Comparison of ENCODE assay signal across 12 cellular contexts in genomic region chr2:53896864-53897263, GRCh38. TPM values are rescaled to one million over a fixed set of nuclear protein-coding genes. Genes with fewer than 3 reads are reported as not detected.
DNase-seq lines count a peak whose midpoint lies in the region; ATAC-seq and TF ChIP-seq lines count a peak whose summit lies in the region.
"Had no signal": no experiment of that assay in that cellular context is flagged by ENCODE, and none has a peak within 500 bp of the region (broad histone marks: within the 10 kb centered on the region; RNA-seq: fewer than 3 reads in every experiment).

No MANE protein-coding gene starts in this region.

- no peaks in the 10 kb centered on the region for H3F3A ChIP-seq in PC-3 (ENCODE audit: low read length, unreplicated experiment)

- H3K36me3 ChIP-seq in PC-3 (ENCODE audit: low read depth, low read length) (peaks cover 65% of the 10 kb centered on the region), fibroblast of lung (ENCODE audit: control insufficient read depth, insufficient read depth, low read length) (peaks cover 15% of the 10 kb centered on the region)

- H3K4me3 ChIP-seq in PC-3 (ENCODE audit: low read length) (no peak overlapping the region), fibroblast of lung (replicated peaks in 1 of 4; ENCODE audit: control extremely low read depth in 1 of 4, insufficient read depth in 1 of 4, low read depth in 3 of 4, low read length in 4 of 4) (no peak overlapping the region)
- H3K4me3 ChIP-seq: ascending aorta had no signal

- H3K4me1 Mint-ChIP-seq in progenitor cell of endocrine pancreas (ENCODE audit: low read depth), result peaks cover 23% of the 10 kb centered on the region
- H3K4me1 Mint-ChIP-seq in activated CD4-positive, alpha-beta T cell treated with anti-CD3 and anti-CD28 coated beads, Interleukin-2, amount 10 ng/mL, durations not matched to agents 7 days and 5 days, result no peaks in the 10 kb centered on the region
- H3K4me1 Mint-ChIP-seq: activated CD4-positive, alpha-beta memory T cell treated with anti-CD3 and anti-CD28 coated beads, Interleukin-2, amount 10 ng/mL, durations not matched to agents 7 days and 5 days had no signal

- H3K9ac ChIP-seq in PC-3 (ENCODE audit: low read length), result no peak overlapping the region
- no peak overlapping the region for H3K9ac ChIP-seq in fibroblast of lung (ENCODE audit: insufficient read depth, low read length)

- peak overlapping the region; percentile 84 for H3K27ac Mint-ChIP-seq in progenitor cell of endocrine pancreas
- no peak overlapping the region for H3K27ac Mint-ChIP-seq in activated CD4-positive, alpha-beta T cell treated with anti-CD3 and anti-CD28 coated beads, Interleukin-2, amount 10 ng/mL, durations not matched to agents 7 days and 5 days
- H3K27ac Mint-ChIP-seq: activated CD4-positive, alpha-beta memory T cell treated with anti-CD3 and anti-CD28 coated beads, Interleukin-2, amount 10 ng/mL, durations not matched to agents 7 days and 5 days had no signal

- H3K36me3 Mint-ChIP-seq in progenitor cell of endocrine pancreas (ENCODE audit: insufficient read depth), result peaks cover 39% of the 10 kb centered on the region
- peaks cover 51% of the 10 kb centered on the region for H3K36me3 Mint-ChIP-seq in activated CD4-positive, alpha-beta T cell treated with anti-CD3 and anti-CD28 coated beads, Interleukin-2, amount 10 ng/mL, durations not matched to agents 7 days and 5 days (ENCODE audit: low read depth)

- H3K9me3 ChIP-seq in PC-3 (ENCODE audit: low read length) (no peaks in the 10 kb centered on the region), fibroblast of lung (ENCODE audit: control insufficient read depth, insufficient read depth, low read depth, low read length) (no peaks in the 10 kb centered on the region)
- H3K9me3 ChIP-seq: ascending aorta had no signal

- no peak for TF ChIP-seq CTCF in PC-3 (conservative IDR thresholded peaks at IDR 0.05; ENCODE audit: low read depth, low read length)
- TF ChIP-seq CTCF in fibroblast of lung (conservative IDR thresholded peaks at IDR 0.05 in 1 of 2, IDR thresholded peaks at IDR 0.05 in 1 of 2; ENCODE audit: low read depth in 1 of 2, low read length in 2 of 2), result no peak
- no peak for TF ChIP-seq CTCF in progenitor cell of endocrine pancreas (IDR thresholded peaks at IDR 0.05; ENCODE audit: unreplicated experiment)

- CTCF ChIA-PET in PC-3 (lab: Charles Lee), result no interaction called here
- CTCF ChIA-PET in activated CD4-positive, alpha-beta T cell treated with anti-CD3 and anti-CD28 coated beads, Interleukin-2, amount 10 ng/mL, durations not matched to agents 7 days and 5 days (lab: Charles Lee), result interaction anchor here (0.7 kb wide), 1 partner anchor 559 kb away, joined by 4 read pairs; no protein-coding TSS in a partner anchor

- intact Hi-C loops in PC-3 (cut with micrococcal nuclease), result no loop called here

- H3K27ac ChIP-seq in PC-3 (ENCODE audit: low read length), result no peak overlapping the region
- no peak overlapping the region for H3K27ac ChIP-seq in fibroblast of lung (ENCODE audit: insufficient read depth, low read length)
- H3K27ac ChIP-seq: ascending aorta had no signal

- H3K79me2 ChIP-seq in PC-3 (ENCODE audit: low read length), result no peaks in the 10 kb centered on the region
- H3K79me2 ChIP-seq in fibroblast of lung (ENCODE audit: control insufficient read depth, insufficient read depth, low read length), result no peaks in the 10 kb centered on the region

- no peaks in the 10 kb centered on the region for H3K27me3 ChIP-seq in PC-3 (ENCODE audit: low read length)
- no peaks in the 10 kb centered on the region for H3K27me3 ChIP-seq in fibroblast of lung (ENCODE audit: control insufficient read depth, insufficient read depth, low read length)
- H3K27me3 ChIP-seq: ascending aorta had no signal

- DNase-seq in EH (ENCODE audit: low read depth), result peak; percentile 59
- DNase-seq in PC-3, result peak; percentile 76
- DNase-seq in fibroblast of lung (ENCODE audit: low read depth in 2 of 2), result peak; percentile 63 to 66
- DNase-seq in progenitor cell of endocrine pancreas (ENCODE audit: low spot score, unreplicated experiment), result no peak
- no peak for DNase-seq in NOMO-1 treated with DMSO at 0.1 percent for 48 hours (lab: John Stamatoyannopoulos, UW; ENCODE audit: unreplicated experiment)
- DNase-seq in NCI-H187 (lab: John Stamatoyannopoulos, UW), result no peak
- no peak for DNase-seq in activated CD4-positive, alpha-beta T cell treated with anti-CD3 and anti-CD28 coated beads, Interleukin-2, amount 10 ng/mL, durations not matched to agents 7 days and 5 days
- DNase-seq: activated CD4-positive, alpha-beta memory T cell treated with anti-CD3 and anti-CD28 coated beads, Interleukin-2, amount 10 ng/mL, durations not matched to agents 7 days and 5 days; glutamatergic neuron; NCI-H774; stimulated activated CD4-positive, alpha-beta T cell treated with anti-CD3 and anti-CD28 coated beads, Interleukin-12 subunit alpha, Interleukin-12 subunit beta, amount 100 ng/mL, for 4 hours had no signal

- H3K4me1 ChIP-seq in PC-3 (ENCODE audit: insufficient read depth, low read length) (peaks cover 13% of the 10 kb centered on the region), fibroblast of lung (ENCODE audit: control insufficient read depth, extremely low read depth, insufficient read depth, low read length) (no peaks in the 10 kb centered on the region)
- H3K4me1 ChIP-seq: ascending aorta had no signal

- no peaks in the 10 kb centered on the region for H3K27me3 Mint-ChIP-seq in progenitor cell of endocrine pancreas
- H3K27me3 Mint-ChIP-seq in activated CD4-positive, alpha-beta T cell treated with anti-CD3 and anti-CD28 coated beads, Interleukin-2, amount 10 ng/mL, durations not matched to agents 7 days and 5 days, result no peaks in the 10 kb centered on the region
- H3K27me3 Mint-ChIP-seq: activated CD4-positive, alpha-beta memory T cell treated with anti-CD3 and anti-CD28 coated beads, Interleukin-2, amount 10 ng/mL, durations not matched to agents 7 days and 5 days had no signal

- peak; percentile 93 for ATAC-seq in PC-3

- no peak overlapping the region for H3K4me3 Mint-ChIP-seq in progenitor cell of endocrine pancreas (ENCODE audit: low read depth)
- no peak overlapping the region for H3K4me3 Mint-ChIP-seq in activated CD4-positive, alpha-beta T cell treated with anti-CD3 and anti-CD28 coated beads, Interleukin-2, amount 10 ng/mL, durations not matched to agents 7 days and 5 days
- H3K4me3 Mint-ChIP-seq: activated CD4-positive, alpha-beta memory T cell treated with anti-CD3 and anti-CD28 coated beads, Interleukin-2, amount 10 ng/mL, durations not matched to agents 7 days and 5 days had no signal

- POLR2A ChIA-PET in PC-3 (lab: Charles Lee; ENCODE audit: unreplicated experiment), result no interaction called here
- POLR2A ChIA-PET in activated CD4-positive, alpha-beta T cell treated with anti-CD3 and anti-CD28 coated beads, Interleukin-2, amount 10 ng/mL, durations not matched to agents 7 days and 5 days (lab: Charles Lee), result no interaction called here

- no TSS peak for BruUV-seq in PC-3 (replicated peaks; lab: Mats Ljungman, UMichigan)

- H3K9me2 ChIP-seq in PC-3 (replicated peaks; ENCODE audit: low read length), result no peaks in the 10 kb centered on the region

- H3K4me2 ChIP-seq in PC-3 (ENCODE audit: low read length), result no peak overlapping the region
- no peak overlapping the region for H3K4me2 ChIP-seq in fibroblast of lung (ENCODE audit: extremely low read depth, insufficient read depth, low read length)

- H4K20me1 ChIP-seq in PC-3 (ENCODE audit: low read length) (0 out of 2 replicates have a peak, but pooled peaks cover 3% of the 10 kb centered on the region), fibroblast of lung (ENCODE audit: control insufficient read depth, extremely low read depth, insufficient read depth, low read length) (no peaks in the 10 kb centered on the region)

- H2AFZ ChIP-seq in PC-3 (ENCODE audit: low read length) (no peak overlapping the region), fibroblast of lung (ENCODE audit: low read length) (no peak overlapping the region)

- no peaks in the 10 kb centered on the region for H3K9me3 Mint-ChIP-seq in progenitor cell of endocrine pancreas (ENCODE audit: low read depth)
- no peaks in the 10 kb centered on the region for H3K9me3 Mint-ChIP-seq in activated CD4-positive, alpha-beta T cell treated with anti-CD3 and anti-CD28 coated beads, Interleukin-2, amount 10 ng/mL, durations not matched to agents 7 days and 5 days
- H3K9me3 Mint-ChIP-seq: activated CD4-positive, alpha-beta memory T cell treated with anti-CD3 and anti-CD28 coated beads, Interleukin-2, amount 10 ng/mL, durations not matched to agents 7 days and 5 days had no signal

RNA-seq across cellular contexts. Expression of gene GPR75, which starts 37.1 kb away (rescaled TPM):
- total RNA-seq in PC-3 (2014; rRNA removed) (1.5 and 2.4 TPM in 2 replicates), fibroblast of lung (0.77 and 1.8 TPM in 2 replicates), progenitor cell of endocrine pancreas (3.9 and 4.4 TPM in 2 replicates)
- 1.4 and 2.1 TPM in 2 replicates for polyA plus RNA-seq in fibroblast of lung
- 0.55 and 0.65 TPM in 2 replicates for polyA plus RNA-seq in fibroblast of lung (2012)
- 2.4 and 3.7 TPM in 2 replicates for polyA minus RNA-seq in fibroblast of lung (ENCODE audit: low replicate concordance)
- total RNA-seq in activated CD4-positive, alpha-beta T cell treated with anti-CD3 and anti-CD28 coated beads, Interleukin-2, amount 10 ng/mL, durations not matched to agents 7 days and 5 days, result 1 to 10 TPM; 1.9 to 2.6 TPM

Comparison
In these comparisons a context has a peak if more than half of its experiments do, and no peak if none do; other contexts are left out.
1. DNase-seq: peak in EH (single experiment), PC-3 (single experiment) and fibroblast of lung (2 of 2); none in progenitor cell of endocrine pancreas (single experiment), NOMO-1 treated with DMSO at 0.1 percent for 48 hours (single experiment), NCI-H187 (0 of 2) and activated CD4-positive, alpha-beta T cell treated with anti-CD3 and anti-CD28 coated beads, Interleukin-2, amount 10 ng/mL, durations not matched to agents 7 days and 5 days (single experiment).